In the genomic region with DNA sequence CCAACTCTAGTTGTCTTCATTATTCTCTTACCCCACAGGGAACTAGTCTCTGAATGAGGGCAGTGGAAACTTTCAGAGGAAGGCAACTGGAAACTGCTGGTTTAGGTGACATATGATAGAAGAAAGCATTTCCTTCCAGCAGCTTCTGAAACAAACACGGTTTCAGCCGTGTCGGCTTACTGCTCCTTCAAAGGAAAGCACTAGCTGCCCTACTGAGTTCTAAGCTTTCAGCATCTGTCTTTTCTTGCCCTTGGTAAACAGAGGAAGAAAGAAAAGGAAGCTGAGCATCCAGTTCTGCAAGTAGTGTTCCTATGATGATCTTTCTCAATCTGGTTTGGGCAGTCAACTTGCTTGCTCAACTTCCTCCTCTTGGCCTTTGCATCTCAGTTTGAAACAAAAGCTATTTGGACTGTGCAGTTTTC, we compare ENCODE assay signal across 10 cellular contexts.
DNase-seq lines count a peak whose midpoint lies in the region; ATAC-seq lines count a peak whose summit lies in the region.
"Had no signal": no experiment of that assay in that cellular context is flagged by ENCODE, and none has a peak within 500 bp of the region (broad histone marks: within the 10 kb centered on the region; RNA-seq: fewer than 3 reads in every experiment).

No MANE protein-coding gene starts in this region.

- intact Hi-C loops in activated CD4-positive, alpha-beta T cell treated with anti-CD3 and anti-CD28 coated beads for 36 hours (cut with DNase I, micrococcal nuclease): loop anchor here in 1 of 2 experiments (2.0 kb wide), 1 partner anchor 58 kb away; no protein-coding TSS in a partner anchor

- CTCF ChIA-PET in activated CD4-positive, alpha-beta T cell treated with anti-CD3 and anti-CD28 coated beads for 36 hours (lab: Charles Lee): interaction anchor here (1.0 to 2.6 kb wide), 7 partner anchors 8 to 204 kb away, joined by 3 to 9 read pairs (median 6); no protein-coding TSS in a partner anchor

- POLR2A ChIA-PET in activated CD4-positive, alpha-beta T cell treated with anti-CD3 and anti-CD28 coated beads for 36 hours (lab: Charles Lee): interaction anchor here (0.6 to 0.8 kb wide), 2 partner anchors 57 to 80 kb away, joined by 3 read pairs; no protein-coding TSS in a partner anchor

- H3K27me3 ChIP-seq in esophagus (ENCODE audit: control insufficient read depth in 1 of 2, insufficient read depth in 2 of 2, low read length in 2 of 2): no peaks in the 10 kb centered on the region

- WGBS in esophagus, 2 donors: 36 to 42% methylated on average over 3 of the region's 3 CpGs

- H3K9me3 Mint-ChIP-seq in activated CD4-positive, alpha-beta T cell treated with anti-CD3 and anti-CD28 coated beads for 36 hours (ENCODE audit: low read depth): no peaks in the 10 kb centered on the region

- H3K27me3 Mint-ChIP-seq in activated CD4-positive, alpha-beta T cell treated with anti-CD3 and anti-CD28 coated beads for 36 hours: no peaks in the 10 kb centered on the region

- DNase-seq in activated CD4-positive, alpha-beta T cell treated with anti-CD3 and anti-CD28 coated beads for 36 hours: peak; percentile 54
- no peak for DNase-seq in activated CD4-positive, alpha-beta T cell treated with anti-CD3 and anti-CD28 coated beads, Interleukin-2, amount 50 U/mL, for 4 hours
- DNase-seq in SIG-M5 treated with dmso at 0.1 percent for 504 hours (lab: John Stamatoyannopoulos, UW; ENCODE audit: unreplicated experiment) (peak; percentile 92), NCI-H748 treated with DMSO at 0.1 percent for 48 hours (lab: John Stamatoyannopoulos, UW) (no peak), NCI-H524 (lab: John Stamatoyannopoulos, UW) (no peak)
- DNase-seq in stimulated activated naive CD8-positive, alpha-beta T cell treated with anti-CD3 and anti-CD28 coated beads, Interleukin-15, Interleukin-2, amounts not matched to agents 100 U/mL and 50 U/mL, for 24 hours: peak; percentile 17
- DNase-seq: 8988T, NCI-H2029 treated with DMSO at 0.1 percent for 48 hours had no signal

- H3K4me3 Mint-ChIP-seq in activated CD4-positive, alpha-beta T cell treated with anti-CD3 and anti-CD28 coated beads for 36 hours: peak overlapping the region; percentile 27

- no peaks in the 10 kb centered on the region for H3K9me3 ChIP-seq in esophagus (ENCODE audit: control insufficient read depth in 2 of 2, insufficient read depth in 1 of 2, low read depth in 1 of 2, low read length in 1 of 2)

- peak; percentile 77 for ATAC-seq in activated CD4-positive, alpha-beta T cell treated with anti-CD3 and anti-CD28 coated beads for 36 hours
- ATAC-seq in stimulated activated naive CD8-positive, alpha-beta T cell treated with anti-CD3 and anti-CD28 coated beads, Interleukin-15, Interleukin-2, amounts not matched to agents 100 U/mL and 50 U/mL, for 24 hours: peak; percentile 80
- ATAC-seq in GM21447 (IDR thresholded peaks at IDR 0.05; ENCODE audit: unreplicated experiment): no peak

- H3K4me1 Mint-ChIP-seq in activated CD4-positive, alpha-beta T cell treated with anti-CD3 and anti-CD28 coated beads for 36 hours: peaks cover 26% of the 10 kb centered on the region

- no peaks in the 10 kb centered on the region for H3K36me3 ChIP-seq in esophagus (ENCODE audit: control insufficient read depth in 2 of 2, insufficient read depth in 2 of 2, low read length in 1 of 2)

- H3K36me3 Mint-ChIP-seq in activated CD4-positive, alpha-beta T cell treated with anti-CD3 and anti-CD28 coated beads for 36 hours (ENCODE audit: low read depth): no peaks in the 10 kb centered on the region

- no peak overlapping the region for H3K4me3 ChIP-seq in esophagus (ENCODE audit: low read depth in 1 of 2, low read length in 2 of 2)

- H3K27ac ChIP-seq in esophagus (ENCODE audit: low read depth in 2 of 2, low read length in 1 of 2): peak overlapping the region; percentile 28 to 75

- peaks cover 0 to 2% of the 10 kb centered on the region in 2 donors for H3K4me1 ChIP-seq in esophagus (ENCODE audit: control insufficient read depth in 2 of 2, insufficient read depth in 2 of 2, low read length in 1 of 2)

- H3K27ac Mint-ChIP-seq in activated CD4-positive, alpha-beta T cell treated with anti-CD3 and anti-CD28 coated beads for 36 hours: peak overlapping the region; percentile 89

Comparison
In these comparisons a context has a peak if more than half of its experiments do, and no peak if none do; other contexts are left out.
1. DNase-seq: peak in activated CD4-positive, alpha-beta T cell treated with anti-CD3 and anti-CD28 coated beads for 36 hours (single experiment), SIG-M5 treated with dmso at 0.1 percent for 504 hours (single experiment) and stimulated activated naive CD8-positive, alpha-beta T cell treated with anti-CD3 and anti-CD28 coated beads, Interleukin-15, Interleukin-2, amounts not matched to agents 100 U/mL and 50 U/mL, for 24 hours (single experiment); none in activated CD4-positive, alpha-beta T cell treated with anti-CD3 and anti-CD28 coated beads, Interleukin-2, amount 50 U/mL, for 4 hours (0 of 2), NCI-H748 treated with DMSO at 0.1 percent for 48 hours (single experiment) and NCI-H524 (0 of 2).